In the genomic region with DNA sequence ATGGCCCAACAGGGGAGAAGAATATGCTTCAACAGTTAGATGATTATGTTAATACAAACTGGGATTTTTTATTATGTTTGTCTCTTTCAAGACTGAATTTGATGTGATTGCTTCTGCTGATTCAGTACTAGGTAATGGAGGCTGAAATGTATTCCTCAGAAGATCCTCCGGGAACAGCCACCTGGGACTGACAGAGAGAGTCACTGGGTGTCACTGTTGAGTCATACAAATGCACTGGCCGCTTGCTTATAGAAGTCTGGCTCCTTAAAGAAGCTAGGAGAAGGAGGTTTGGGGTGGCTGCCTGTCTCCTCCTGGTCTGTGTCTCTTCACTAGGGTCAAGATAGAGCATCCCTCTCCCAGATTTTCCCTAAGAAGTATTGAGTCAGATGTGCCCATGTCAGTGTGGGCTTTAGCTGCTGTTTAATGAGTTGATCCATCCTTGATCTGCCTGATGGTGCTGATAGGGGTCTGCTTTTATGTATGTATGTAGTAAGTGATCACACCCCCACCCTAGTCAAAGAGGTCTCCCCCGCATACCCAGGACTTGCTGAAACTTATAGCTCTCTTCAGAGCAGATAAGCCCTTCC, we compare ENCODE assay signal across 8 cellular contexts.
DNase-seq lines count a peak whose midpoint lies in the region; ATAC-seq, FAIRE-seq and TF ChIP-seq lines count a peak whose summit lies in the region.

No MANE protein-coding gene starts in this region.

- no peak overlapping the region for H3K4me3 ChIP-seq in DND-41 (ENCODE audit: low read depth in 1 of 2, low read length in 2 of 2)
- H3K4me3 ChIP-seq in kidney (ENCODE audit: low read length in 2 of 2), result no peak overlapping the region

- no peak for FAIRE-seq in kidney (lab: Jason Lieb, UNC)

- intact Hi-C loops in kidney (cut with DNase I), result no loop called here

- DNase-seq in DND-41 (no peak), NCI-H1092 treated with DMSO at 0.1 percent for 48 hours (lab: John Stamatoyannopoulos, UW) (peak; percentile 54), amniotic epithelial cell (ENCODE audit: low read depth) (peak; percentile 74), kidney (no peak), T-helper 17 cell (no peak)
- DNase-seq in stimulated activated naive CD8-positive, alpha-beta T cell treated with anti-CD3 and anti-CD28 coated beads, Interleukin-15, amount 100 ng/mL, for 72 hours, result no peak

- no peaks in the 10 kb centered on the region for H3K9me3 ChIP-seq in DND-41 (ENCODE audit: insufficient read depth, low read length, severe bottlenecking)
- no peaks in the 10 kb centered on the region for H3K9me3 ChIP-seq in kidney (ENCODE audit: control insufficient read depth in 1 of 2, low read length in 2 of 2)
- H3K9me3 ChIP-seq in T-helper 17 cell (ENCODE audit: control insufficient read depth, low read length, poor library complexity, severe bottlenecking), result peaks cover 4% of the 10 kb centered on the region

- peaks cover 12 to 22% of the 10 kb centered on the region in 2 donors for H3K9me3 Mint-ChIP-seq in stimulated activated naive CD8-positive, alpha-beta T cell treated with anti-CD3 and anti-CD28 coated beads, Interleukin-15, amount 100 ng/mL, for 72 hours

- no peaks in the 10 kb centered on the region for H3K4me1 ChIP-seq in DND-41 (ENCODE audit: insufficient read depth, low read length)
- H3K4me1 ChIP-seq in kidney (ENCODE audit: control insufficient read depth in 1 of 2, insufficient read depth in 1 of 2, low read depth in 1 of 2, low read length in 2 of 2), result peaks cover 0 to 2% of the 10 kb centered on the region in 2 donors

- H3K27ac ChIP-seq in DND-41 (ENCODE audit: low read length), result no peak overlapping the region
- H3K27ac ChIP-seq in kidney (ENCODE audit: low read depth in 2 of 2, low read length in 2 of 2), result no peak overlapping the region

- ATAC-seq in DND-41 (ENCODE audit: insufficient read depth, low read depth) (no peak), HG02642 (IDR thresholded peaks at IDR 0.05; ENCODE audit: poor library complexity, unreplicated experiment) (no peak), T-helper 17 cell (no peak), GM21447 (IDR thresholded peaks at IDR 0.05; ENCODE audit: unreplicated experiment) (no peak)
- ATAC-seq in stimulated activated naive CD8-positive, alpha-beta T cell treated with anti-CD3 and anti-CD28 coated beads, Interleukin-15, amount 100 ng/mL, for 72 hours, result no peak

- H3K36me3 ChIP-seq in DND-41 (ENCODE audit: insufficient read depth, low read length), result no peaks in the 10 kb centered on the region
- no peaks in the 10 kb centered on the region for H3K36me3 ChIP-seq in kidney (ENCODE audit: control insufficient read depth in 1 of 2, insufficient read depth in 2 of 2, low read length in 2 of 2)

- no peaks in the 10 kb centered on the region for H3K27me3 ChIP-seq in DND-41 (ENCODE audit: insufficient read depth, low read length, poor library complexity)

- no peak overlapping the region for H3K4me3 Mint-ChIP-seq in stimulated activated naive CD8-positive, alpha-beta T cell treated with anti-CD3 and anti-CD28 coated beads, Interleukin-15, amount 100 ng/mL, for 72 hours
- no peak overlapping the region for H3K4me3 Mint-ChIP-seq in T-helper 17 cell

- no peaks in the 10 kb centered on the region for H3K36me3 Mint-ChIP-seq in T-helper 17 cell (ENCODE audit: low read depth)

- no peaks in the 10 kb centered on the region for H3K27me3 Mint-ChIP-seq in stimulated activated naive CD8-positive, alpha-beta T cell treated with anti-CD3 and anti-CD28 coated beads, Interleukin-15, amount 100 ng/mL, for 72 hours
- H3K27me3 Mint-ChIP-seq in T-helper 17 cell, result no peaks in the 10 kb centered on the region

- no peak overlapping the region for H3K4me2 ChIP-seq in DND-41 (ENCODE audit: insufficient read depth, low read length)

- H2AFZ ChIP-seq in DND-41 (ENCODE audit: low read depth, low read length), result no peak overlapping the region

- no peaks in the 10 kb centered on the region for H3K79me2 ChIP-seq in DND-41 (ENCODE audit: insufficient read depth, low read length)

- no peaks in the 10 kb centered on the region for H3K4me1 Mint-ChIP-seq in stimulated activated naive CD8-positive, alpha-beta T cell treated with anti-CD3 and anti-CD28 coated beads, Interleukin-15, amount 100 ng/mL, for 72 hours
- H3K4me1 Mint-ChIP-seq in T-helper 17 cell, result no peaks in the 10 kb centered on the region

- no peak overlapping the region for H3K27ac Mint-ChIP-seq in stimulated activated naive CD8-positive, alpha-beta T cell treated with anti-CD3 and anti-CD28 coated beads, Interleukin-15, amount 100 ng/mL, for 72 hours
- H3K27ac Mint-ChIP-seq in T-helper 17 cell, result no peak overlapping the region

- TF ChIP-seq CTCF in DND-41 (IDR thresholded peaks at IDR 0.05; ENCODE audit: borderline replicate concordance, extremely low read depth, low read length, poor library complexity, severe bottlenecking), result peak; percentile 32
- peak; percentile 64 for TF ChIP-seq CTCF in kidney (IDR thresholded peaks at IDR 0.05; ENCODE audit: borderline replicate concordance, extremely low read depth, insufficient read depth)

- H3K9ac ChIP-seq in DND-41 (ENCODE audit: low read depth, low read length), result no peak overlapping the region
- H3K9ac ChIP-seq in kidney (ENCODE audit: low read length in 2 of 2), result no peak overlapping the region

- H4K20me1 ChIP-seq in DND-41 (ENCODE audit: insufficient read depth, low read length), result no peaks in the 10 kb centered on the region

Comparison
In these comparisons a context has a peak if more than half of its experiments do, and no peak if none do; other contexts are left out.
1. DNase-seq: peak in NCI-H1092 treated with DMSO at 0.1 percent for 48 hours (single experiment) and amniotic epithelial cell (single experiment); none in DND-41 (single experiment), kidney (single experiment), stimulated activated naive CD8-positive, alpha-beta T cell treated with anti-CD3 and anti-CD28 coated beads, Interleukin-15, amount 100 ng/mL, for 72 hours (0 of 2) and T-helper 17 cell (0 of 3).